In the genomic region with DNA sequence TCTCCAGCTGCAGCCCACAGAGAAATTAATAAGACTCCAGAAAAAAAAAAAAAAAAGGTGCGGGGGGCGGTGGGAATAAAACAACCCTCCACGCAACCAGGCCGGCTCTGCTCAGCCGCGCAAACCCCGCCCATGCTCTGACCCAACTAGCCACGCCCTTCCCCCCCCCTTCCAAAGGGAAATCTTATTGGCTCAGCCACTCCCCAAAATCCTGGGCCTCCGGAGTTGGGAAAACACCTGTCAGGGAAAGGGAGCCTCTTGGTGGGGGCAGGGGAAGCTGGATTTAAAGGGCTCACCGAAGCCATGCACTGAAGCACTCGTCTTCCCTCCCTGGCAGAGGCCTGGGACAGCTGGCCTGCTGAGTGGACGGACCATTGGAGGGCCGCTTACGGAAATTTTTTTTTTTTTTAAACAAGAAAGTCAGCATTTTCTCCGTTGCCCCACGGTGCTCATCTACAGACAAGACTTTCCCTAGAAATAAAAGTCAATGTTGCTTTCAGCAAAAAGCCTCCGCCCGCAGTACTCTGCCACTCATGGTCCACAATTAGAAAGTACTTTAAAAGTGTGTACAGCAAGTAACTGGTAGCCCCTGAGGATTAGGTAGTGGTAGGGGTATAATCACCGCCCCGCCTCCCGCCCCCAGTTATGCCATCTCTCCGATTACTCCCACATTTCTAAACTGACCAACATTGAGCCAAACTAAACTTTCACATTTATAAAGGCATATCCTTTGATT, we compare ENCODE assay signal across 8 cellular contexts. TPM values are rescaled to one million over a fixed set of nuclear protein-coding genes. Genes with fewer than 3 reads are reported as not detected.
A peak's percentile ranks its signal among the peaks of the same experiment; 100 is the strongest.
DNase-seq lines count a peak whose midpoint lies in the region; ATAC-seq, FAIRE-seq and TF ChIP-seq lines count a peak whose summit lies in the region.

No MANE protein-coding gene starts in this region.

- ATAC-seq in activated B cell treated with CpG ODN at 0.5 μM for 24 hours (ENCODE audit: low read depth) = no peak
- ATAC-seq in heart right ventricle = peak; percentile 72 to 88 (median 84)

- DNase-seq in activated naive CD4-positive, alpha-beta T cell treated with anti-CD3 and anti-CD28 coated beads for 36 hours = no peak
- DNase-seq in activated naive CD4-positive, alpha-beta T cell treated with Interleukin-2 at 50 U/mL for 16 hours = no peak
- DNase-seq in activated B cell treated with CpG ODN at 0.5 μM for 24 hours = no peak
- peak; percentile 51 to 76 for DNase-seq in heart right ventricle
- DNase-seq in GM12892 (ENCODE audit: insufficient read length) = no peak
- no peak for DNase-seq in Kasumi-1 (lab: John Stamatoyannopoulos, UW)
- DNase-seq in stimulated activated CD4-positive, alpha-beta T cell treated with anti-CD3 and anti-CD28 coated beads, Interleukin-4, amount 100 ng/mL, for 1 hour = no peak

- no peaks in the 10 kb centered on the region for H3K9me3 ChIP-seq in heart right ventricle
- H3K9me3 ChIP-seq in parathyroid adenoma (ENCODE audit: control insufficient read depth, low read length) = no peaks in the 10 kb centered on the region

- FAIRE-seq in GM12892 (lab: Jason Lieb, UNC) = no peak

- H3K9me3 Mint-ChIP-seq in activated naive CD4-positive, alpha-beta T cell treated with anti-CD3 and anti-CD28 coated beads for 36 hours = no peaks in the 10 kb centered on the region
- H3K9me3 Mint-ChIP-seq in activated B cell treated with CpG ODN at 0.5 μM for 24 hours = no peaks in the 10 kb centered on the region

- intact Hi-C loops in activated naive CD4-positive, alpha-beta T cell treated with anti-CD3 and anti-CD28 coated beads for 36 hours (cut with micrococcal nuclease) = no loop called here
- intact Hi-C loops in activated B cell treated with CpG ODN at 0.5 μM for 24 hours (cut with micrococcal nuclease) = no loop called here
- intact Hi-C loops in heart right ventricle (cut with DNase I) = loop anchor here in 4 of 10 donors (2.0 to 10.0 kb wide), 6 partner anchors 195 to 655 kb away; no protein-coding TSS in a partner anchor

- no peak overlapping the region for H3K9ac ChIP-seq in parathyroid adenoma

- H3K27ac ChIP-seq in heart right ventricle (peak overlapping the region in 8 of 10 donors; percentile 47 to 74 (median 66)), parathyroid adenoma (no peak overlapping the region)

- H3K4me1 Mint-ChIP-seq in activated naive CD4-positive, alpha-beta T cell treated with anti-CD3 and anti-CD28 coated beads for 36 hours (ENCODE audit: low read depth) = peaks cover 15% of the 10 kb centered on the region
- peaks cover 26% of the 10 kb centered on the region for H3K4me1 Mint-ChIP-seq in activated B cell treated with CpG ODN at 0.5 μM for 24 hours

- TF ChIP-seq CTCF in activated B cell treated with CpG ODN at 0.5 μM for 24 hours (IDR thresholded peaks at IDR 0.05) (no peak), heart right ventricle (IDR thresholded peaks at IDR 0.05) (no peak), parathyroid adenoma (IDR thresholded peaks at IDR 0.05) (no peak)

- POLR2A ChIA-PET in activated B cell treated with CpG ODN at 0.5 μM for 24 hours (lab: Charles Lee) = interaction anchor here (0.6 kb wide), 1 partner anchor 11 kb away, joined by 3 read pairs; no protein-coding TSS in a partner anchor

- peak overlapping the region; percentile 37 to 71 (median 66) for H3K4me3 ChIP-seq in heart right ventricle
- H3K4me3 ChIP-seq in parathyroid adenoma (ENCODE audit: low read depth, low read length) = peak overlapping the region; percentile 55

- H3K27ac Mint-ChIP-seq in activated naive CD4-positive, alpha-beta T cell treated with anti-CD3 and anti-CD28 coated beads for 36 hours = no peak overlapping the region
- no peak overlapping the region for H3K27ac Mint-ChIP-seq in activated B cell treated with CpG ODN at 0.5 μM for 24 hours

- WGBS in heart right ventricle, 2 donors = 16 to 27% methylated on average over 22 of the region's 22 CpGs

- no peaks in the 10 kb centered on the region for H3K79me2 ChIP-seq in parathyroid adenoma

- H3K4me2 ChIP-seq in parathyroid adenoma (ENCODE audit: low read length) = peak overlapping the region; percentile 60

- H3K27me3 ChIP-seq in heart right ventricle (peaks cover 0 to 62% (median 38%) of the 10 kb centered on the region in 7 donors), parathyroid adenoma (ENCODE audit: control insufficient read depth, insufficient read depth, low read length) (no peaks in the 10 kb centered on the region)

- peaks cover 46% of the 10 kb centered on the region for H3K27me3 Mint-ChIP-seq in activated naive CD4-positive, alpha-beta T cell treated with anti-CD3 and anti-CD28 coated beads for 36 hours (ENCODE audit: low read depth)
- peaks cover 37% of the 10 kb centered on the region for H3K27me3 Mint-ChIP-seq in activated B cell treated with CpG ODN at 0.5 μM for 24 hours

- TF ChIP-seq POLR2A in GM12892 (IDR thresholded peaks at IDR 0.05; ENCODE audit: low read depth, low read length) = no peak

- peaks cover 2% of the 10 kb centered on the region for H3K36me3 Mint-ChIP-seq in activated naive CD4-positive, alpha-beta T cell treated with anti-CD3 and anti-CD28 coated beads for 36 hours (ENCODE audit: low read depth)
- H3K36me3 Mint-ChIP-seq in activated B cell treated with CpG ODN at 0.5 μM for 24 hours (ENCODE audit: low read depth) = no peaks in the 10 kb centered on the region

- H3K4me3 Mint-ChIP-seq in activated naive CD4-positive, alpha-beta T cell treated with anti-CD3 and anti-CD28 coated beads for 36 hours = peak overlapping the region; percentile 21
- peak overlapping the region; percentile 52 for H3K4me3 Mint-ChIP-seq in activated B cell treated with CpG ODN at 0.5 μM for 24 hours

- peak overlapping the region; percentile 85 for H2AFZ ChIP-seq in parathyroid adenoma

- H3K4me1 ChIP-seq in heart right ventricle (peaks cover 0 to 35% (median 11%) of the 10 kb centered on the region in 9 donors), parathyroid adenoma (no peaks in the 10 kb centered on the region)

- H3K36me3 ChIP-seq in heart right ventricle = no peaks in the 10 kb centered on the region
- H3K36me3 ChIP-seq in parathyroid adenoma (ENCODE audit: control insufficient read depth, insufficient read depth, low read length) = no peaks in the 10 kb centered on the region

- CTCF ChIA-PET in activated naive CD4-positive, alpha-beta T cell treated with anti-CD3 and anti-CD28 coated beads for 36 hours (lab: Charles Lee) = no interaction called here
- CTCF ChIA-PET in activated B cell treated with CpG ODN at 0.5 μM for 24 hours (lab: Charles Lee) = no interaction called here

RNA-seq across cellular contexts. Expression of a gene that starts 0.7 kb away (rescaled TPM):
- not detected for total RNA-seq in activated naive CD4-positive, alpha-beta T cell treated with anti-CD3 and anti-CD28 coated beads for 36 hours
- total RNA-seq in activated B cell treated with CpG ODN at 0.5 μM for 24 hours (not detected in 2 replicates), heart right ventricle (10 to 100 TPM in 9 of 10 donors, 1 to 10 TPM in 1; 8.9 to 24.6 (median 17.0) TPM)
- 1 to 10 TPM; 1.2 to 1.4 TPM for polyA plus RNA-seq in heart right ventricle
- polyA plus RNA-seq in GM12892 (2012; ENCODE audit: missing spikeins) = 0.04 TPM

Comparison
In these comparisons a context has a peak if more than half of its experiments do, and no peak if none do; other contexts are left out.
1. DNase-seq: peak in heart right ventricle (2 of 2); none in activated naive CD4-positive, alpha-beta T cell treated with anti-CD3 and anti-CD28 coated beads for 36 hours (single experiment), activated naive CD4-positive, alpha-beta T cell treated with Interleukin-2 at 50 U/mL for 16 hours (single experiment), activated B cell treated with CpG ODN at 0.5 μM for 24 hours (single experiment), GM12892 (single experiment), Kasumi-1 (0 of 2) and stimulated activated CD4-positive, alpha-beta T cell treated with anti-CD3 and anti-CD28 coated beads, Interleukin-4, amount 100 ng/mL, for 1 hour (single experiment).